ENCODE assay signal across 19 cellular contexts in the genomic region with DNA sequence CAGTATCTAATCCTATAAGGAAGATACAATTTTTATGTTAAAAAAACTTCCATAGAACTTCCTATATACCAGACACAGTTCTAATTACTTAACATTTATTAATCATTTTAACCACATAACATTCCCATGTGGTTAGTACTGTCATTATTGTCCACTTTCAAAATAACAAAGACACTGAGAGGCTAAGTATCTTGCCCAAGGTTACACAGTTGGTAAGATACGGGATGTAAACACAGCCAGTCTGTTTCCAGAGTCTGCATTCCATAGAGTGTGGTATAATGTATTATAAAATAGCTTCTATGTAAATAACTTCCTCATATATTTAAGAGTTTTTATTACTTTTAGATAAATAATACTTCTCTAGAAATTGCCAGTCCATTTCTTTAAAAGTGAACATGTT.
DNase-seq lines count a peak whose midpoint lies in the region; ATAC-seq, FAIRE-seq and TF ChIP-seq lines count a peak whose summit lies in the region.
"Had no signal": no experiment of that assay in that cellular context is flagged by ENCODE, and none has a peak within 500 bp of the region (broad histone marks: within the 10 kb centered on the region; RNA-seq: fewer than 3 reads in every experiment).

No MANE protein-coding gene starts in this region.

- no peaks in the 10 kb centered on the region for H3K36me3 Mint-ChIP-seq in HFFc6 (ENCODE audit: low read depth)
- H3K36me3 Mint-ChIP-seq in activated naive CD4-positive, alpha-beta T cell treated with anti-CD3 and anti-CD28 coated beads, Interleukin-2, amount 10 ng/mL, durations not matched to agents 7 days and 5 days: no peaks in the 10 kb centered on the region

- no peak for ATAC-seq in GM19467 (IDR thresholded peaks at IDR 0.05; ENCODE audit: unreplicated experiment)
- ATAC-seq: HepG2 had no signal

- CTCF ChIA-PET in activated naive CD4-positive, alpha-beta T cell treated with anti-CD3 and anti-CD28 coated beads, Interleukin-2, amount 10 ng/mL, durations not matched to agents 7 days and 5 days (lab: Charles Lee): no interaction called here

- TF ChIP-seq CTCF in HFFc6 (IDR thresholded peaks at IDR 0.05) (no peak), bronchial epithelial cell (IDR thresholded peaks at IDR 0.05; ENCODE audit: insufficient read depth, low read length, severe bottlenecking) (no peak)

- FAIRE-seq in bronchial epithelial cell (lab: Jason Lieb, UNC): no peak
- FAIRE-seq: A204.1, H54, HepG2 had no signal

- no peaks in the 10 kb centered on the region for H3K27me3 ChIP-seq in bronchial epithelial cell (ENCODE audit: control insufficient read depth, insufficient read depth, low read length)

- H3K27ac Mint-ChIP-seq in HFFc6: no peak overlapping the region
- H3K27ac Mint-ChIP-seq in activated naive CD4-positive, alpha-beta T cell treated with anti-CD3 and anti-CD28 coated beads, Interleukin-2, amount 10 ng/mL, durations not matched to agents 7 days and 5 days: no peak overlapping the region
- H3K27ac Mint-ChIP-seq: CD4-positive, alpha-beta T cell had no signal

- DNase-seq in HFFc6: peak; percentile 8
- DNase-seq in bronchial epithelial cell (ENCODE audit: low read depth): peak; percentile 41
- peak; percentile 15 for DNase-seq in foreskin melanocyte
- DNase-seq in activated naive CD4-positive, alpha-beta T cell treated with anti-CD3 and anti-CD28 coated beads, Interleukin-2, amount 10 ng/mL, durations not matched to agents 7 days and 5 days: no peak
- DNase-seq in posterior cingulate gyrus: no peak
- no peak for DNase-seq in anterior cingulate cortex (lab: John Stamatoyannopoulos, UW)
- DNase-seq: ACHN; AML-193; Caco-2; CD4-positive, alpha-beta T cell; DMS153; DMS79; GF-D8; HCEC 1CT; KG1 had no signal

- H3K4me1 Mint-ChIP-seq in HFFc6 (ENCODE audit: low read depth): no peaks in the 10 kb centered on the region
- H3K4me1 Mint-ChIP-seq in activated naive CD4-positive, alpha-beta T cell treated with anti-CD3 and anti-CD28 coated beads, Interleukin-2, amount 10 ng/mL, durations not matched to agents 7 days and 5 days: no peaks in the 10 kb centered on the region

- no peak overlapping the region for H3K4me3 ChIP-seq in bronchial epithelial cell (ENCODE audit: low read depth, low read length)

- intact Hi-C loops in posterior cingulate gyrus (cut with DNase I): no loop called here

- H3K4me3 Mint-ChIP-seq in HFFc6: no peak overlapping the region
- H3K4me3 Mint-ChIP-seq in activated naive CD4-positive, alpha-beta T cell treated with anti-CD3 and anti-CD28 coated beads, Interleukin-2, amount 10 ng/mL, durations not matched to agents 7 days and 5 days: no peak overlapping the region
- H3K4me3 Mint-ChIP-seq: CD4-positive, alpha-beta T cell had no signal

- no peaks in the 10 kb centered on the region; the same call in none of the 2 replicates for H3K27me3 Mint-ChIP-seq in HFFc6 (ENCODE audit: insufficient read depth)
- H3K27me3 Mint-ChIP-seq in activated naive CD4-positive, alpha-beta T cell treated with anti-CD3 and anti-CD28 coated beads, Interleukin-2, amount 10 ng/mL, durations not matched to agents 7 days and 5 days: no peaks in the 10 kb centered on the region
- H3K27me3 Mint-ChIP-seq: CD4-positive, alpha-beta T cell had no signal

- H3K9me3 Mint-ChIP-seq in HFFc6: no peaks in the 10 kb centered on the region
- H3K9me3 Mint-ChIP-seq in activated naive CD4-positive, alpha-beta T cell treated with anti-CD3 and anti-CD28 coated beads, Interleukin-2, amount 10 ng/mL, durations not matched to agents 7 days and 5 days: no peaks in the 10 kb centered on the region

- H3K36me3 ChIP-seq in bronchial epithelial cell (ENCODE audit: control insufficient read depth, insufficient read depth, low read length): no peaks in the 10 kb centered on the region

Comparison
In these comparisons a context has a peak if more than half of its experiments do, and no peak if none do; other contexts are left out.
1. DNase-seq: peak in HFFc6 (single experiment), bronchial epithelial cell (single experiment) and foreskin melanocyte (single experiment); none in activated naive CD4-positive, alpha-beta T cell treated with anti-CD3 and anti-CD28 coated beads, Interleukin-2, amount 10 ng/mL, durations not matched to agents 7 days and 5 days (single experiment), posterior cingulate gyrus (0 of 10) and anterior cingulate cortex (0 of 58).